In the genomic region with DNA sequence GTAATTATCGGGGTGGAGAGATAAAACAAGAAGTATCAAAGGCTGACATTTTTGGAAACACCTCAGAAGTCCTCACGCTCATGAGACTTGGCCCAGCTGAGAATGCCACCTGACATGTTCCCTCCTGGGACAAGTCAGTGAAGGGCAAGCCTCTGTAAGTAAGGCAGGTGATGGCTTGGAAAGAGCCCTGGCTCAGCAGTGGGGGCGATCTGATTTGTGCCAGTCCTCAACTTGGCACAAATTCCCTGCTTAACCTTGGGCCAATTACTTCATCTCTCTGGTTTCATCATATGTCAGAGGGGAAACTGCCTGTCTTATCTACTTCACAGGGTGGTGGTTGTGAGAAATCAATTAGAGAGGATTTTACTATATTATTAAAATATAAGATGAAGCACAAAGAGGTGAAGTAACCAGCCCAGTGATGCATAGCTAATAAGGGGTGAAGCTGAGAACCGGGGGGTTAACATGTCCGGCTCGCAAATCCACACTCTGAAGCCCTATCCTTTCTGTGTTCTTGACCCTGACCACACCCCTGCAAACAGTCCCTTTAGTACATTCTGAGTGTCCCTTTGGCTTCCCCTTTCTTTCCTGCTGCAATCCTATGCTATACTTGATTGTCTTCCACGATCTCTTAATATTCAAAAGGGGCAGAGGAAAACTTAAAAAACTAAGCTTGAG, we compare ENCODE assay signal across 27 cellular contexts. TPM values are rescaled to one million over a fixed set of nuclear protein-coding genes. Genes with fewer than 3 reads are reported as not detected.
"Had no signal": no experiment of that assay in that cellular context is flagged by ENCODE, and none has a peak within 500 bp of the region (broad histone marks: within the 10 kb centered on the region; RNA-seq: fewer than 3 reads in every experiment).

No MANE protein-coding gene starts in this region.

- DNase-seq: activated CD4-positive, alpha-beta T cell treated with anti-CD3 and anti-CD28 coated beads, Interleukin-2, amount 10 ng/mL, durations not matched to agents 24 days and 14 days; activated CD4-positive, alpha-beta T cell treated with anti-CD3 and anti-CD28 coated beads, Interleukin-2, amount 50 U/mL, for 4 hours; activated CD8-positive, alpha-beta T cell treated with anti-CD3 and anti-CD28 coated beads, Interleukin-2, amount 10 ng/mL, durations not matched to agents 7 days and 5 days; activated gamma-delta T cell; activated naive CD4-positive, alpha-beta T cell treated with Interleukin-2 at 50 U/mL for 16 hours; activated naive CD8-positive, alpha-beta T cell treated with anti-CD3 and anti-CD28 coated beads, Interleukin-2, amount 10 ng/mL, durations not matched to agents 7 days and 5 days; activated T-cell treated with anti-CD3 and anti-CD28 coated beads, Interleukin-2, amount 50 U/mL, for 24 hours; amygdala; caudate nucleus; cerebellar nuclear complex; Kasumi-1; KG1; MM.1S; MV-4-11; NCI-H1092; NCI-H1436 treated with DMSO at 0.1 percent for 48 hours; NCI-H1694 treated with DMSO at 0.1 percent for 48 hours; NCI-H2029; NCI-H345; NCI-H524 treated with DMSO at 0.1 percent for 48 hours; PC-3; Peyer's patch; RPMI8226; SIG-M5; T1000 had no signal

- H3K27ac ChIP-seq: ascending aorta, breast epithelium had no signal

- H3K9me3 ChIP-seq: ascending aorta, breast epithelium, Peyer's patch had no signal

- H3K4me1 ChIP-seq: breast epithelium had no signal

- H3K4me3 ChIP-seq: ascending aorta, breast epithelium, Peyer's patch had no signal

- H3K27me3 ChIP-seq: ascending aorta, breast epithelium, Peyer's patch had no signal

- ATAC-seq: activated CD8-positive, alpha-beta T cell treated with anti-CD3 and anti-CD28 coated beads, Interleukin-2, amount 10 ng/mL, durations not matched to agents 7 days and 5 days; PC-3 had no signal

- H3K36me3 ChIP-seq: ascending aorta, breast epithelium, Peyer's patch had no signal

RNA-seq across cellular contexts. Expression of a gene that starts 8.8 kb away (rescaled TPM):
- total RNA-seq: activated CD8-positive, alpha-beta T cell treated with anti-CD3 and anti-CD28 coated beads, Interleukin-2, amount 10 ng/mL, durations not matched to agents 7 days and 5 days had no signal
